ENCODE assay signal across 8 cellular contexts in genomic region chr1:151346769-151347522, GRCh38. TPM values are rescaled to one million over a fixed set of nuclear protein-coding genes. Genes with fewer than 3 reads are reported as not detected.
A peak's percentile ranks its signal among the peaks of the same experiment; 100 is the strongest.
DNase-seq lines count a peak whose midpoint lies in the region; ATAC-seq and TF ChIP-seq lines count a peak whose summit lies in the region.

RFX5 (minus strand) TSS chr1:151347252; CDS start chr1:151346320, 932 bp downstream.

- peaks cover 21% of the 10 kb centered on the region for H3K4me1 Mint-ChIP-seq in activated naive CD8-positive, alpha-beta T cell treated with anti-CD3 and anti-CD28 coated beads, Interleukin-2, amount 10 ng/mL, durations not matched to agents 7 days and 5 days
- peaks cover 17% of the 10 kb centered on the region for H3K4me1 Mint-ChIP-seq in osteocyte (ENCODE audit: unreplicated experiment)

- ATAC-seq in HG02678 (IDR thresholded peaks at IDR 0.05; ENCODE audit: unreplicated experiment) = peak; percentile 93
- peak; percentile 98 for ATAC-seq in activated naive CD8-positive, alpha-beta T cell treated with anti-CD3 and anti-CD28 coated beads, Interleukin-2, amount 10 ng/mL, durations not matched to agents 7 days and 5 days (ENCODE audit: low read depth)

- H4K20me1 ChIP-seq in SU-DHL-6 (ENCODE audit: low read depth, low read length) = no peaks in the 10 kb centered on the region

- peaks cover 3% of the 10 kb centered on the region; the same call in 1 of the 2 replicates for H3F3A ChIP-seq in SU-DHL-6 (ENCODE audit: insufficient read depth)

- peak; percentile 17 for TF ChIP-seq POLR2A in GM10847 (IDR thresholded peaks at IDR 0.05; ENCODE audit: extremely low read depth, insufficient read length)

- H3K4me1 ChIP-seq in thymus (ENCODE audit: control insufficient read depth, insufficient read depth, low read length) = peaks cover 11% of the 10 kb centered on the region

- TF ChIP-seq CTCF in SU-DHL-6 (IDR thresholded peaks at IDR 0.05; ENCODE audit: insufficient read depth, low read length, poor library complexity, severe bottlenecking) = no peak
- no peak for TF ChIP-seq CTCF in osteocyte (IDR thresholded peaks at IDR 0.05)

- H3K79me2 ChIP-seq in SU-DHL-6 (ENCODE audit: insufficient read depth, low read length) = peaks cover 11% of the 10 kb centered on the region

- H3K4me3 ChIP-seq in SU-DHL-6 (ENCODE audit: insufficient read depth, low read length, poor library complexity, severe bottlenecking) = peak within 1 kb of the TSS; percentile 72
- peak within 1 kb of the TSS; percentile 60 for H3K4me3 ChIP-seq in thymus (ENCODE audit: low read length)

- intact Hi-C loops in head of caudate nucleus (cut with DNase I) = loop anchor here (10.0 kb wide), 2 partner anchors 48 to 152 kb away; partner anchors contain the start of genes PIP5K1A, PSMB4 and VPS72

- DNase-seq in NCI-H128 (lab: John Stamatoyannopoulos, UW; ENCODE audit: unreplicated experiment) (peak; percentile 90), head of caudate nucleus (peak; percentile 85 to 98 (median 94)), osteocyte (ENCODE audit: extremely low spot score, unreplicated experiment) (peak; percentile 97)
- peak; percentile 85 for DNase-seq in activated naive CD8-positive, alpha-beta T cell treated with anti-CD3 and anti-CD28 coated beads, Interleukin-2, amount 10 ng/mL, durations not matched to agents 7 days and 5 days

- H3K4me3 Mint-ChIP-seq in activated naive CD8-positive, alpha-beta T cell treated with anti-CD3 and anti-CD28 coated beads, Interleukin-2, amount 10 ng/mL, durations not matched to agents 7 days and 5 days = peak within 1 kb of the TSS; percentile 92
- peak within 1 kb of the TSS; percentile 95 for H3K4me3 Mint-ChIP-seq in osteocyte (ENCODE audit: unreplicated experiment)

- peak within 1 kb of the TSS; percentile 96 for H3K27ac Mint-ChIP-seq in activated naive CD8-positive, alpha-beta T cell treated with anti-CD3 and anti-CD28 coated beads, Interleukin-2, amount 10 ng/mL, durations not matched to agents 7 days and 5 days
- H3K27ac Mint-ChIP-seq in osteocyte (ENCODE audit: unreplicated experiment) = peak within 1 kb of the TSS; percentile 97

- POLR2A ChIA-PET in activated naive CD8-positive, alpha-beta T cell treated with anti-CD3 and anti-CD28 coated beads, Interleukin-2, amount 10 ng/mL, durations not matched to agents 7 days and 5 days (lab: Charles Lee) = interaction anchor here (0.8 to 1.6 kb wide), 3 partner anchors 20 to 64 kb away, joined by 3 to 9 read pairs (median 8); partner anchors contain the start of genes PI4KB and PSMB4

- H3K27me3 Mint-ChIP-seq in activated naive CD8-positive, alpha-beta T cell treated with anti-CD3 and anti-CD28 coated beads, Interleukin-2, amount 10 ng/mL, durations not matched to agents 7 days and 5 days = no peaks in the 10 kb centered on the region
- H3K27me3 Mint-ChIP-seq in osteocyte (ENCODE audit: unreplicated experiment) = no peaks in the 10 kb centered on the region

- no peaks in the 10 kb centered on the region for H3K9me2 ChIP-seq in SU-DHL-6 (replicated peaks; ENCODE audit: insufficient read depth, low read length)

- H3K9me3 ChIP-seq in SU-DHL-6 (ENCODE audit: insufficient read depth, low read length) (no peaks in the 10 kb centered on the region; the same call in 1 of the 2 replicates), thymus (ENCODE audit: control insufficient read depth) (peaks cover 1% of the 10 kb centered on the region)

- WGBS in thymus = under 1% methylated on average over 38 of the region's 38 CpGs

- H3K9me3 Mint-ChIP-seq in activated naive CD8-positive, alpha-beta T cell treated with anti-CD3 and anti-CD28 coated beads, Interleukin-2, amount 10 ng/mL, durations not matched to agents 7 days and 5 days = peaks cover 3% of the 10 kb centered on the region
- no peaks in the 10 kb centered on the region for H3K9me3 Mint-ChIP-seq in osteocyte (ENCODE audit: unreplicated experiment)

- peak within 1 kb of the TSS; percentile 81 for H2AFZ ChIP-seq in SU-DHL-6 (ENCODE audit: low read depth, low read length, severe bottlenecking)

- H3K4me2 ChIP-seq in SU-DHL-6 (ENCODE audit: low read depth, low read length, poor library complexity, severe bottlenecking) = peak within 1 kb of the TSS; percentile 95

- no peaks in the 10 kb centered on the region for H3K27me3 ChIP-seq in SU-DHL-6 (ENCODE audit: low read length)
- H3K27me3 ChIP-seq in thymus (ENCODE audit: control insufficient read depth, insufficient read depth) = no peaks in the 10 kb centered on the region

- peaks cover 4% of the 10 kb centered on the region for H3K36me3 Mint-ChIP-seq in activated naive CD8-positive, alpha-beta T cell treated with anti-CD3 and anti-CD28 coated beads, Interleukin-2, amount 10 ng/mL, durations not matched to agents 7 days and 5 days
- H3K36me3 Mint-ChIP-seq in osteocyte (ENCODE audit: unreplicated experiment) = peaks cover 6% of the 10 kb centered on the region

- H3K36me3 ChIP-seq in SU-DHL-6 (ENCODE audit: low read length) = no peaks in the 10 kb centered on the region
- H3K36me3 ChIP-seq in thymus (ENCODE audit: control insufficient read depth, insufficient read depth) = peaks cover 29% of the 10 kb centered on the region

- peak within 1 kb of the TSS; percentile 83 for H3K27ac ChIP-seq in SU-DHL-6 (ENCODE audit: low read depth, low read length)
- peak within 1 kb of the TSS; percentile 95 for H3K27ac ChIP-seq in thymus (ENCODE audit: low read depth)

- H3K9ac ChIP-seq in SU-DHL-6 (ENCODE audit: low read length) = peak within 1 kb of the TSS; percentile 72

RNA-seq across cellular contexts. Expression of gene RFX5, which starts in this region (rescaled TPM):
- total RNA-seq in activated naive CD8-positive, alpha-beta T cell treated with anti-CD3 and anti-CD28 coated beads, Interleukin-2, amount 10 ng/mL, durations not matched to agents 7 days and 5 days = 10 to 100 TPM; 68.4 to 73.9 TPM
- total RNA-seq in osteocyte = 36.7 and 37.9 TPM in 2 replicates
- 32.9 TPM for polyA plus RNA-seq in thymus

Comparison
In these comparisons a context has a peak if more than half of its experiments do, and no peak if none do; other contexts are left out.
1. Peak in every context shown above with its lines: DNase-seq, ATAC-seq, H3K4me3 ChIP-seq and H3K27ac ChIP-seq.